ENCODE assay signal across 16 cellular contexts in genomic region chr14:97644365-97644764, GRCh38.
DNase-seq lines count a peak whose midpoint lies in the region; ATAC-seq and TF ChIP-seq lines count a peak whose summit lies in the region.
"Had no signal": no experiment of that assay in that cellular context is flagged by ENCODE, and none has a peak within 500 bp of the region (broad histone marks: within the 10 kb centered on the region; RNA-seq: fewer than 3 reads in every experiment).

No MANE protein-coding gene starts in this region.

- intact Hi-C loops in PC-3 (cut with micrococcal nuclease) (no loop called here), sciatic nerve (cut with DNase I) (no loop called here)

- no peaks in the 10 kb centered on the region for H3K9me3 ChIP-seq in PC-3 (ENCODE audit: low read length)
- H3K9me3 ChIP-seq: BLaER1 treated with 17β-estradiol and CSF1 and Interleukin-3, amounts not matched to agents 10 nM and 100 nM; HAP-1 had no signal

- H4K20me1 ChIP-seq in KMS-11 (ENCODE audit: insufficient read depth), result no peaks in the 10 kb centered on the region
- H4K20me1 ChIP-seq in PC-3 (ENCODE audit: low read length), result no peaks in the 10 kb centered on the region
- H4K20me1 ChIP-seq: BLaER1 treated with 17β-estradiol and CSF1 and Interleukin-3, amounts not matched to agents 10 nM and 100 nM had no signal

- peak overlapping the region; percentile 12; the same call in 1 of the 2 replicates for H3K4me2 ChIP-seq in KMS-11
- H3K4me2 ChIP-seq in PC-3 (ENCODE audit: low read length), result no peak overlapping the region
- H3K4me2 ChIP-seq: BLaER1 treated with 17β-estradiol and CSF1 and Interleukin-3, amounts not matched to agents 10 nM and 100 nM had no signal

- no TSS peak for BruUV-seq in PC-3 (replicated peaks; lab: Mats Ljungman, UMichigan)

- H3K4me3 ChIP-seq in KMS-11 (IDR thresholded peaks at IDR 0.05; ENCODE audit: insufficient read depth, low read depth, low read length), result no peak overlapping the region
- no peak overlapping the region for H3K4me3 ChIP-seq in PC-3 (ENCODE audit: low read length)
- H3K4me3 ChIP-seq: BLaER1 treated with 17β-estradiol and CSF1 and Interleukin-3, amounts not matched to agents 10 nM and 100 nM; GM12878; GM23248; HAP-1 had no signal

- H3K27me3 ChIP-seq in KMS-11 (ENCODE audit: insufficient read depth, low read depth), result no peaks in the 10 kb centered on the region
- peaks cover 10% of the 10 kb centered on the region; the same call in 1 of the 2 replicates for H3K27me3 ChIP-seq in PC-3 (ENCODE audit: low read length)
- H3K27me3 ChIP-seq: BLaER1 treated with 17β-estradiol and CSF1 and Interleukin-3, amounts not matched to agents 10 nM and 100 nM had no signal

- TF ChIP-seq CTCF in KMS-11 (conservative IDR thresholded peaks at IDR 0.05; ENCODE audit: low read depth, low read length) (no peak), PC-3 (conservative IDR thresholded peaks at IDR 0.05; ENCODE audit: low read depth, low read length) (no peak), endothelial cell (IDR thresholded peaks at IDR 0.05; ENCODE audit: unreplicated experiment) (no peak)

- H3K36me3 Mint-ChIP-seq in endothelial cell (ENCODE audit: low read depth, unreplicated experiment), result no peaks in the 10 kb centered on the region
- H3K36me3 Mint-ChIP-seq: CD8-positive, alpha-beta T cell had no signal

- H3K27me3 Mint-ChIP-seq in endothelial cell (ENCODE audit: unreplicated experiment), result peaks cover 2% of the 10 kb centered on the region
- H3K27me3 Mint-ChIP-seq: B cell had no signal

- peaks cover 4% of the 10 kb centered on the region for H3K4me1 Mint-ChIP-seq in endothelial cell (ENCODE audit: unreplicated experiment)
- H3K4me1 Mint-ChIP-seq: B cell had no signal

- no peak overlapping the region for H3K27ac Mint-ChIP-seq in endothelial cell (ENCODE audit: unreplicated experiment)
- H3K27ac Mint-ChIP-seq: B cell; CD8-positive, alpha-beta T cell had no signal

- H3K79me2 ChIP-seq in KMS-11 (ENCODE audit: insufficient read depth, low read depth) (no peaks in the 10 kb centered on the region), PC-3 (ENCODE audit: low read length) (no peaks in the 10 kb centered on the region)

- H3K4me1 ChIP-seq in KMS-11 (ENCODE audit: low read depth, poor library complexity, severe bottlenecking) (peaks cover 38% of the 10 kb centered on the region), PC-3 (ENCODE audit: insufficient read depth, low read length) (no peaks in the 10 kb centered on the region)
- H3K4me1 ChIP-seq: HAP-1 had no signal

- no peaks in the 10 kb centered on the region for H3F3A ChIP-seq in PC-3 (ENCODE audit: low read length, unreplicated experiment)

- POLR2A ChIA-PET in PC-3 (lab: Charles Lee; ENCODE audit: unreplicated experiment), result no interaction called here

- H3K9me3 Mint-ChIP-seq in endothelial cell (ENCODE audit: unreplicated experiment), result no peaks in the 10 kb centered on the region
- H3K9me3 Mint-ChIP-seq: CD8-positive, alpha-beta T cell had no signal

- H3K9me2 ChIP-seq in PC-3 (replicated peaks; ENCODE audit: low read length), result no peaks in the 10 kb centered on the region

- no peak overlapping the region for H3K9ac ChIP-seq in KMS-11
- H3K9ac ChIP-seq in PC-3 (ENCODE audit: low read length), result no peak overlapping the region
- H3K9ac ChIP-seq: BLaER1 treated with 17β-estradiol and CSF1 and Interleukin-3, amounts not matched to agents 10 nM and 100 nM; GM23248 had no signal

- CTCF ChIA-PET in PC-3 (lab: Charles Lee), result no interaction called here

- DNase-seq in PC-3 (peak; percentile 32), epithelial cell of prostate (ENCODE audit: low read depth, low spot score) (peak; percentile 6), SHP77 treated with DMSO at 0.1 percent for 48 hours (lab: John Stamatoyannopoulos, UW) (no peak), sciatic nerve (ENCODE audit: low spot score) (no peak), endothelial cell (ENCODE audit: low spot score) (no peak)
- DNase-seq: Calu3; CD8-positive, alpha-beta T cell; DMS79 treated with DMSO at 0.1 percent for 48 hours; GF-D8; GM23248 had no signal

- H3K36me3 ChIP-seq in KMS-11 (ENCODE audit: insufficient read depth), result no peaks in the 10 kb centered on the region
- H3K36me3 ChIP-seq in PC-3 (ENCODE audit: low read depth, low read length), result no peaks in the 10 kb centered on the region
- H3K36me3 ChIP-seq: BLaER1 treated with 17β-estradiol and CSF1 and Interleukin-3, amounts not matched to agents 10 nM and 100 nM; HAP-1 had no signal

- ATAC-seq in PC-3 (no peak), sciatic nerve (no peak)
- ATAC-seq: CD8-positive, alpha-beta T cell; GM12878; HepG2 had no signal

- H3K27ac ChIP-seq in KMS-11 (peak overlapping the region; percentile 38; the same call in 1 of the 2 replicates), PC-3 (ENCODE audit: low read length) (no peak overlapping the region), epithelial cell of prostate (no peak overlapping the region)
- H3K27ac ChIP-seq: BLaER1 treated with 17β-estradiol and CSF1 and Interleukin-3, amounts not matched to agents 10 nM and 100 nM; GM23248 had no signal

- H2AFZ ChIP-seq in KMS-11 (ENCODE audit: low read depth) (no peak overlapping the region), PC-3 (ENCODE audit: low read length) (no peak overlapping the region)
- H2AFZ ChIP-seq: GM23248 had no signal

- no peak overlapping the region for H3K4me3 Mint-ChIP-seq in endothelial cell (ENCODE audit: unreplicated experiment)
- H3K4me3 Mint-ChIP-seq: B cell; CD8-positive, alpha-beta T cell had no signal

Comparison
In these comparisons a context has a peak if more than half of its experiments do, and no peak if none do; other contexts are left out.
1. DNase-seq: peak in PC-3 (single experiment) and epithelial cell of prostate (single experiment); none in SHP77 treated with DMSO at 0.1 percent for 48 hours (single experiment), sciatic nerve (single experiment) and endothelial cell (single experiment).